Comparison of ENCODE assay signal across 8 cellular contexts in genomic region chr12:46373303-46374182, GRCh38. TPM values are rescaled to one million over a fixed set of nuclear protein-coding genes. Genes with fewer than 3 reads are reported as not detected.
DNase-seq lines count a peak whose midpoint lies in the region; ATAC-seq, FAIRE-seq and TF ChIP-seq lines count a peak whose summit lies in the region.

No MANE protein-coding gene starts in this region.

- H3K4me3 Mint-ChIP-seq in T-helper 17 cell (peak overlapping the region; percentile 93), MCF 10A (ENCODE audit: unreplicated experiment) (peak overlapping the region; percentile 93)

- H3K4me3 ChIP-seq in small intestine (ENCODE audit: low read depth in 1 of 2, low read length in 2 of 2), result peak overlapping the region; percentile 60 to 95

- H3K36me3 Mint-ChIP-seq in T-helper 17 cell (ENCODE audit: low read depth), result peaks cover 2% of the 10 kb centered on the region
- H3K36me3 Mint-ChIP-seq in MCF 10A (ENCODE audit: insufficient read depth, unreplicated experiment), result peaks cover 49% of the 10 kb centered on the region

- H3K9me3 Mint-ChIP-seq in MCF 10A (ENCODE audit: unreplicated experiment), result no peaks in the 10 kb centered on the region

- no peak for TF ChIP-seq CTCF in MCF 10A (IDR thresholded peaks at IDR 0.05; ENCODE audit: unreplicated experiment)

- intact Hi-C loops in MCF 10A (cut with micrococcal nuclease), result loop anchor here (1.0 to 5.0 kb wide), 4 partner anchors 57 to 649 kb away; no protein-coding TSS in a partner anchor

- BruUV-seq in MCF 10A (replicated peaks; lab: Mats Ljungman, UMichigan), result TSS peak; percentile 32

- no peaks in the 10 kb centered on the region for H3K27me3 ChIP-seq in small intestine (ENCODE audit: control insufficient read depth in 2 of 2, insufficient read depth in 2 of 2, low read length in 2 of 2)

- H3K27me3 Mint-ChIP-seq in T-helper 17 cell, result no peaks in the 10 kb centered on the region
- no peaks in the 10 kb centered on the region for H3K27me3 Mint-ChIP-seq in MCF 10A (ENCODE audit: insufficient read depth, unreplicated experiment)

- ATAC-seq in T-helper 17 cell, result no peak
- no peak for ATAC-seq in HG02571 (IDR thresholded peaks at IDR 0.05; ENCODE audit: unreplicated experiment)

- H3K27ac Mint-ChIP-seq in T-helper 17 cell, result peak overlapping the region; percentile 99
- H3K27ac Mint-ChIP-seq in MCF 10A (ENCODE audit: low read depth, unreplicated experiment), result peak overlapping the region; percentile 98

- WGBS in small intestine, 3 donors, result 10 to 16% (median 12%) methylated on average over 33 of the region's 33 CpGs

- peaks cover 4 to 13% of the 10 kb centered on the region in 2 donors for H3K36me3 ChIP-seq in small intestine (ENCODE audit: control insufficient read depth in 2 of 2, insufficient read depth in 2 of 2, low read length in 2 of 2)

- DNase-seq in CD1c-positive myeloid dendritic cell (ENCODE audit: extremely low spot score) (peak; percentile 40), HT-29 (ENCODE audit: low spot score) (peak; percentile 51), T-helper 17 cell (peak; percentile 17 to 29 (median 25)), MCF 10A (ENCODE audit: unreplicated experiment) (peak; percentile 48), iris pigment epithelial cell (ENCODE audit: low read depth) (peak; percentile 64), small intestine (peak; percentile 54), mesenteric fat pad (ENCODE audit: low spot score) (no peak)

- POLR2A ChIA-PET in MCF 10A (lab: Yijun Ruan, JAX), result interaction anchor here (0.6 to 12.5 kb wide), 30 partner anchors 8 to 383 kb away, joined by 3 to 497 read pairs (median 4); partner anchors contain the start of gene SLC38A1

- H3K4me1 ChIP-seq in small intestine (ENCODE audit: control insufficient read depth in 2 of 2, insufficient read depth in 1 of 2, low read depth in 1 of 2, low read length in 1 of 2), result peaks cover 0 to 7% of the 10 kb centered on the region in 2 donors

- FAIRE-seq in small intestine (lab: Jason Lieb, UNC), result no peak

- H3K27ac ChIP-seq in small intestine (ENCODE audit: low read depth in 1 of 2, low read length in 1 of 2), result peak overlapping the region; percentile 66 to 93

- CTCF ChIA-PET in MCF 10A (lab: Yijun Ruan, JAX), result interaction anchor here (0.5 to 1.1 kb wide), 6 partner anchors 9 to 1321 kb away, joined by 3 to 5 read pairs (median 3); partner anchors contain the start of gene SCAF11

- no peaks in the 10 kb centered on the region for H3K9me3 ChIP-seq in T-helper 17 cell (ENCODE audit: control insufficient read depth, low read length, poor library complexity, severe bottlenecking)
- no peaks in the 10 kb centered on the region for H3K9me3 ChIP-seq in small intestine (ENCODE audit: control insufficient read depth, low read depth)

- H3K4me1 Mint-ChIP-seq in T-helper 17 cell (peaks cover 36% of the 10 kb centered on the region), MCF 10A (ENCODE audit: insufficient read depth, unreplicated experiment) (peaks cover 12% of the 10 kb centered on the region)

RNA-seq across cellular contexts. Expression of gene SLC38A2, which starts 1.0 kb away (rescaled TPM):
- 67.9 and 74.4 TPM in 2 replicates for total RNA-seq in HT-29 (2014; rRNA removed; shearing (Covaris generic))
- 100 to 1,000 TPM; 124 to 173 TPM for total RNA-seq in T-helper 17 cell
- total RNA-seq in MCF 10A (2022), result 817 and 1,070 TPM in 2 replicates
- polyA plus RNA-seq in small intestine, result 10 to 100 TPM; 27.8 to 69.4 (median 32.9) TPM
- 248 TPM for total RNA-seq in mesenteric fat pad
